ENCODE assay signal across 19 cellular contexts in genomic region chr11:106425819-106426218, GRCh38.
DNase-seq lines count a peak whose midpoint lies in the region; ATAC-seq, FAIRE-seq and TF ChIP-seq lines count a peak whose summit lies in the region.
"Had no signal": no experiment of that assay in that cellular context is flagged by ENCODE, and none has a peak within 500 bp of the region (broad histone marks: within the 10 kb centered on the region; RNA-seq: fewer than 3 reads in every experiment).

No MANE protein-coding gene starts in this region.

- no peak for ATAC-seq in GM18867 (IDR thresholded peaks at IDR 0.05; ENCODE audit: unreplicated experiment)
- ATAC-seq: A549; CD8-positive, alpha-beta T cell; GM12878 had no signal

- peak; percentile 39 for FAIRE-seq in G401.6 (lab: Jason Lieb, UNC)
- FAIRE-seq: A549, D721Med, GM12878, GM12892, GM18507, GM19239 had no signal

- TF ChIP-seq CTCF in LNCaP clone FGC (IDR thresholded peaks at IDR 0.05; ENCODE audit: control insufficient read depth, extremely low read depth, insufficient read depth), result no peak

- no peak overlapping the region for H3K4me3 ChIP-seq in LNCaP clone FGC (ENCODE audit: low read depth, low read length)
- H3K4me3 ChIP-seq: A549; BLaER1 treated with 17β-estradiol and CSF1 and Interleukin-3, amounts not matched to agents 10 nM and 100 nM; GM12878 had no signal

- DNase-seq in LNCaP clone FGC (ENCODE audit: low read depth) (peak; percentile 59), putamen (ENCODE audit: low spot score) (peak; percentile 17), NCI-H82 treated with DMSO at 0.1 percent for 48 hours (lab: John Stamatoyannopoulos, UW; ENCODE audit: unreplicated experiment) (no peak)
- DNase-seq: AML-193; Caco-2; Calu3; CD4-positive, alpha-beta T cell; CD8-positive, alpha-beta T cell; DMS79 treated with DMSO at 0.1 percent for 48 hours; GDM1 had no signal
